8 cellular contexts compared by ENCODE assay signal in genomic region chr11:68870470-68870869, GRCh38. TPM values are rescaled to one million over a fixed set of nuclear protein-coding genes. Genes with fewer than 3 reads are reported as not detected.
A peak's percentile ranks its signal among the peaks of the same experiment; 100 is the strongest.
DNase-seq lines count a peak whose midpoint lies in the region; ATAC-seq and TF ChIP-seq lines count a peak whose summit lies in the region.

No MANE protein-coding gene starts in this region.

- no peak for ATAC-seq in activated T-cell treated with anti-CD3 and anti-CD28 coated beads, Interleukin-2, amount 50 U/mL, for 4 hours
- ATAC-seq in activated naive CD8-positive, alpha-beta T cell treated with anti-CD3 and anti-CD28 coated beads, Interleukin-2, amount 50 U/mL, for 24 hours, result no peak
- ATAC-seq in right lobe of liver, result peak in 3 of 4 donors; percentile 9 to 46 (median 42)
- ATAC-seq in GM18861 (IDR thresholded peaks at IDR 0.05; ENCODE audit: unreplicated experiment), result no peak

- H3K9me3 ChIP-seq in right lobe of liver, result no peaks in the 10 kb centered on the region
- H3K9me3 ChIP-seq in transverse colon, result no peaks in the 10 kb centered on the region

- H3K4me1 ChIP-seq in right lobe of liver (peaks cover 0 to 2% (median 0%) of the 10 kb centered on the region in 4 donors), transverse colon (peaks cover 3 to 15% (median 5%) of the 10 kb centered on the region in 4 donors)

- TF ChIP-seq CTCF in right lobe of liver (IDR thresholded peaks at IDR 0.05) (peak in 1 of 4 donors; percentile 8), transverse colon (IDR thresholded peaks at IDR 0.05) (peak in 1 of 5 experiments; percentile 5), GM13976 (IDR thresholded peaks at IDR 0.05; ENCODE audit: borderline replicate concordance, control extremely low read depth, extremely low read depth, insufficient read depth, missing control alignments) (no peak)

- H3K4me3 Mint-ChIP-seq in activated T-cell treated with anti-CD3 and anti-CD28 coated beads, Interleukin-2, amount 50 U/mL, for 4 hours, result peak overlapping the region; percentile 69
- peak overlapping the region; percentile 76 for H3K4me3 Mint-ChIP-seq in activated naive CD8-positive, alpha-beta T cell treated with anti-CD3 and anti-CD28 coated beads, Interleukin-2, amount 50 U/mL, for 24 hours

- H3K36me3 Mint-ChIP-seq in activated T-cell treated with anti-CD3 and anti-CD28 coated beads, Interleukin-2, amount 50 U/mL, for 4 hours (ENCODE audit: insufficient read depth), result peaks cover 5% of the 10 kb centered on the region
- no peaks in the 10 kb centered on the region for H3K36me3 Mint-ChIP-seq in activated naive CD8-positive, alpha-beta T cell treated with anti-CD3 and anti-CD28 coated beads, Interleukin-2, amount 50 U/mL, for 24 hours (ENCODE audit: low read depth)

- H3K27me3 Mint-ChIP-seq in activated T-cell treated with anti-CD3 and anti-CD28 coated beads, Interleukin-2, amount 50 U/mL, for 4 hours (ENCODE audit: low read depth), result peaks cover 24% of the 10 kb centered on the region
- H3K27me3 Mint-ChIP-seq in activated naive CD8-positive, alpha-beta T cell treated with anti-CD3 and anti-CD28 coated beads, Interleukin-2, amount 50 U/mL, for 24 hours, result peaks cover 22% of the 10 kb centered on the region

- intact Hi-C loops in right lobe of liver (cut with DNase I) (no loop called here), transverse colon (cut with DNase I; ENCODE audit: low total_unique reads) (no loop called here)

- no peaks in the 10 kb centered on the region for H3K27me3 ChIP-seq in right lobe of liver
- H3K27me3 ChIP-seq in transverse colon, result no peaks in the 10 kb centered on the region

- in situ Hi-C loops in transverse colon (cut with MboI; ENCODE audit: low pct_ligation_motif_present in 1 of 4, low pct_unique_long_range_greater_than_20kb in 1 of 4, low sequenced_read_pairs in 3 of 4) (no loop called here), GM13976 (cut with MboI; ENCODE audit: low sequenced_read_pairs, unreplicated experiment) (no loop called here)

- H3K27ac Mint-ChIP-seq in activated naive CD8-positive, alpha-beta T cell treated with anti-CD3 and anti-CD28 coated beads, Interleukin-2, amount 50 U/mL, for 24 hours, result no peak overlapping the region

- no peaks in the 10 kb centered on the region for H3K9me3 Mint-ChIP-seq in activated T-cell treated with anti-CD3 and anti-CD28 coated beads, Interleukin-2, amount 50 U/mL, for 4 hours
- H3K9me3 Mint-ChIP-seq in activated naive CD8-positive, alpha-beta T cell treated with anti-CD3 and anti-CD28 coated beads, Interleukin-2, amount 50 U/mL, for 24 hours, result no peaks in the 10 kb centered on the region

- peak overlapping the region; percentile 20 to 47 (median 41) for H3K4me3 ChIP-seq in right lobe of liver
- H3K4me3 ChIP-seq in transverse colon, result peak overlapping the region; percentile 6 to 58 (median 38)

- DNase-seq in activated T-cell treated with anti-CD3 and anti-CD28 coated beads, Interleukin-2, amount 50 U/mL, for 4 hours, result no peak
- DNase-seq in activated T-cell treated with anti-CD3 and anti-CD28 coated beads, Interleukin-2, amount 50 U/mL, for 48 hours, result no peak
- DNase-seq in activated naive CD8-positive, alpha-beta T cell treated with anti-CD3 and anti-CD28 coated beads, Interleukin-2, amount 50 U/mL, for 24 hours, result no peak
- DNase-seq in right lobe of liver, result peak in 1 of 3 donors; percentile 39
- no peak for DNase-seq in transverse colon
- no peak for DNase-seq in caudate nucleus (lab: John Stamatoyannopoulos, UW)
- DNase-seq in GM13976 (ENCODE audit: low spot score), result no peak

- H3K27ac ChIP-seq in right lobe of liver (no peak overlapping the region), transverse colon (peak overlapping the region in 3 of 4 donors; percentile 15 to 47 (median 38)), caudate nucleus (ENCODE audit: low read depth, low read length) (no peak overlapping the region)

- no peak for TF ChIP-seq EP300 in transverse colon (IDR thresholded peaks at IDR 0.05; ENCODE audit: low read depth)

- no peaks in the 10 kb centered on the region for H3K36me3 ChIP-seq in right lobe of liver
- no peaks in the 10 kb centered on the region for H3K36me3 ChIP-seq in transverse colon

- WGBS in right lobe of liver (ENCODE audit: insufficient coverage, low coverage, low lambda C conversion rate, missing lambda C conversion rate), result 44% methylated on average over 6 of the region's 9 CpGs
- WGBS in transverse colon (ENCODE audit: low coverage in 1 of 2), 2 donors, result 39 to 54% methylated on average over 6 to 9 of the region's 9 CpGs

- peaks cover 10% of the 10 kb centered on the region for H3K4me1 Mint-ChIP-seq in activated T-cell treated with anti-CD3 and anti-CD28 coated beads, Interleukin-2, amount 50 U/mL, for 4 hours (ENCODE audit: low read depth)
- peaks cover 13% of the 10 kb centered on the region for H3K4me1 Mint-ChIP-seq in activated naive CD8-positive, alpha-beta T cell treated with anti-CD3 and anti-CD28 coated beads, Interleukin-2, amount 50 U/mL, for 24 hours

- no peak for TF ChIP-seq POLR2A in right lobe of liver (IDR thresholded peaks at IDR 0.05)
- no peak for TF ChIP-seq POLR2A in transverse colon (IDR thresholded peaks at IDR 0.05)

RNA-seq across cellular contexts. Expression of gene CPT1A, which starts 28.8 kb away (rescaled TPM):
- total RNA-seq in activated T-cell treated with anti-CD3 and anti-CD28 coated beads, Interleukin-2, amount 50 U/mL, for 4 hours, result 10 to 100 TPM; 12.3 to 15.8 (median 14.2) TPM
- total RNA-seq in right lobe of liver, result 100 to 1,000 TPM in 3 of 6 experiments, 10 to 100 TPM in 3; 30.5 to 152 (median 90.8) TPM
- 100 to 1,000 TPM in 3 of 4 donors, 10 to 100 TPM in 1; 98.9 to 263 (median 177) TPM for total RNA-seq in transverse colon

RNA-seq across cellular contexts. Expression of gene MRPL21, which starts 33.2 kb away (rescaled TPM):
- total RNA-seq in activated T-cell treated with anti-CD3 and anti-CD28 coated beads, Interleukin-2, amount 50 U/mL, for 4 hours, result 100 to 1,000 TPM; 106 to 130 (median 122) TPM
- total RNA-seq in right lobe of liver (10 to 100 TPM; 18.8 to 50.4 (median 26.0) TPM), transverse colon (100 to 1,000 TPM in 1 of 4 donors, 10 to 100 TPM in 2, 1 to 10 TPM in 1; 9.0 to 121 (median 52.8) TPM)

RNA-seq across cellular contexts. Expression of gene IGHMBP2, which starts 33.2 kb away (rescaled TPM):
- total RNA-seq in activated T-cell treated with anti-CD3 and anti-CD28 coated beads, Interleukin-2, amount 50 U/mL, for 4 hours, result 10 to 100 TPM; 26.6 to 34.0 (median 29.6) TPM
- total RNA-seq in right lobe of liver, result 10 to 100 TPM in 4 of 6 experiments, 1 to 10 TPM in 2; 5.8 to 21.2 (median 11.5) TPM
- total RNA-seq in transverse colon, result 100 to 1,000 TPM in 2 of 4 donors, 10 to 100 TPM in 2; 25.2 to 195 (median 111) TPM

Comparison
In these comparisons a context has a peak if more than half of its experiments do, and no peak if none do; other contexts are left out.
1. ATAC-seq: peak in right lobe of liver (3 of 4); none in activated T-cell treated with anti-CD3 and anti-CD28 coated beads, Interleukin-2, amount 50 U/mL, for 4 hours (0 of 2), activated naive CD8-positive, alpha-beta T cell treated with anti-CD3 and anti-CD28 coated beads, Interleukin-2, amount 50 U/mL, for 24 hours (single experiment) and GM18861 (single experiment).
2. H3K27ac ChIP-seq: peak in transverse colon (3 of 4); none in right lobe of liver (0 of 3) and caudate nucleus (single experiment).